ENCODE assay signal across 11 cellular contexts in the genomic region with DNA sequence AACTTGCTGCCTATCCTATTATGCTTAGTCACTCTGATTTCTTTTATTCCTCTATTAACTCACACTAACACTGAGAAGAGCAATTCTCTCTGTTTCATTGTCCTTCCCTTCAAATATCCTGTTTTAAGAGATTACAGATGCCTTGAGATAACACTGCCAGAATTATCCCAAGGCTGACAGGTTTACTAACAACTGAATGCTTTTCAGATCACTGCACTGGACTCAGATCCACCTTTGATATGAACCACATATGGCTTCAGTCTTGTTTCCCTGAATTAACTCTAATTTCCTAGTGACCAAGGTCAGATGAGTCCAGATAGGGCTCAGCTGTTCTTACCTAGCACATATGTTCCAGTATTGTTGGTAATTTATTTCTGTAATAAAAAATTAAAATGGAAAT.
"Had no signal": no experiment of that assay in that cellular context is flagged by ENCODE, and none has a peak within 500 bp of the region (broad histone marks: within the 10 kb centered on the region; RNA-seq: fewer than 3 reads in every experiment).

No MANE protein-coding gene starts in this region.

- DNase-seq: activated CD4-positive, alpha-beta T cell treated with anti-CD3 and anti-CD28 coated beads, Interleukin-2, amount 50 U/mL, for 4 hours; activated gamma-delta T cell; activated T-cell treated with anti-CD3 and anti-CD28 coated beads, Interleukin-2, amount 50 U/mL, for 72 hours; effector CD8-positive, alpha-beta T cell; left cardiac atrium; mesenchymal stem cell; natural killer cell; posterior cingulate gyrus; stimulated activated naive CD4-positive, alpha-beta T cell treated with Interleukin-2 at 50 U/mL for 16 hours; T-helper 17 cell; thyroid gland had no signal
